In genomic region chr3:108486910-108487309, GRCh38 we compare ENCODE assay signal across 14 cellular contexts. TPM values are rescaled to one million over a fixed set of nuclear protein-coding genes. Genes with fewer than 3 reads are reported as not detected.
DNase-seq lines count a peak whose midpoint lies in the region; ATAC-seq and TF ChIP-seq lines count a peak whose summit lies in the region.
"Had no signal": no experiment of that assay in that cellular context is flagged by ENCODE, and none has a peak within 500 bp of the region (broad histone marks: within the 10 kb centered on the region; RNA-seq: fewer than 3 reads in every experiment).

No MANE protein-coding gene starts in this region.

- 14% methylated on average over 6 of the region's 6 CpGs for WGBS in SK-N-SH (ENCODE audit: low lambda C conversion rate)
- WGBS in psoas muscle, 3 donors, result 7 to 26% (median 16%) methylated on average over 6 of the region's 6 CpGs
- 18 to 24% methylated on average over 6 of the region's 6 CpGs for WGBS in tibial nerve, 2 donors

- no peaks in the 10 kb centered on the region for H3K79me2 ChIP-seq in SK-N-SH (ENCODE audit: insufficient read depth)

- peak overlapping the region; percentile 64 for H3K4me2 ChIP-seq in SK-N-SH

- H3K36me3 ChIP-seq in SK-N-SH (replicated peaks in 1 of 2; ENCODE audit: control insufficient read depth in 1 of 2, insufficient read depth in 2 of 2, low read length in 1 of 2) (no peaks in the 10 kb centered on the region), psoas muscle (ENCODE audit: insufficient read depth in 1 of 2, low read depth in 1 of 2) (no peaks in the 10 kb centered on the region), tibial nerve (no peaks in the 10 kb centered on the region), SJCRH30 (no peaks in the 10 kb centered on the region)
- H3K36me3 ChIP-seq: thyroid gland had no signal

- POLR2A ChIA-PET in HEK293T (lab: Yijun Ruan, JAX), result interaction anchor here (1.3 kb wide), 1 partner anchor 103 kb away, joined by 3 read pairs; the partner anchor contains the start of genes CIP2A and DZIP3
- POLR2A ChIA-PET in SK-N-SH (lab: Yijun Ruan, JAX), result interaction anchor here (1.1 to 1.5 kb wide), 2 partner anchors 46 to 103 kb away, joined by 3 to 4 read pairs; partner anchors contain the start of genes CIP2A and DZIP3

- H3K9me2 ChIP-seq in SK-N-SH, result no peaks in the 10 kb centered on the region

- intact Hi-C loops in psoas muscle (cut with DNase I), result loop anchor here (10.0 kb wide), 1 partner anchor 1252 kb away; no protein-coding TSS in a partner anchor

- peak; percentile 17 for DNase-seq in HEK293T (ENCODE audit: extremely low spot score)
- DNase-seq in SK-N-SH, result peak; percentile 45
- DNase-seq in globus pallidus (ENCODE audit: low spot score), result peak; percentile 75
- DNase-seq in psoas muscle, result peak; percentile 26 to 64
- DNase-seq in tibial nerve (ENCODE audit: low spot score in 2 of 2), result no peak
- DNase-seq in SJCRH30, result no peak
- DNase-seq: effector memory CD8-positive, alpha-beta T cell; NCI-H1092; thyroid gland had no signal

- no peak overlapping the region for H3K9ac ChIP-seq in SK-N-SH

- H3K27ac ChIP-seq in SK-N-SH (ENCODE audit: low read depth in 2 of 2, low read length in 1 of 2) (peak overlapping the region; percentile 36 to 76; a peak in 3 of 4 replicates), psoas muscle (no peak overlapping the region), tibial nerve (peak overlapping the region in 1 of 4 donors; percentile 37), SJCRH30 (no peak overlapping the region)
- H3K27ac ChIP-seq: thyroid gland had no signal

- 0 out of 2 replicates have a peak, but pooled peaks have one; percentile 6 for TF ChIP-seq RAD21 in SK-N-SH (IDR thresholded peaks at IDR 0.05; ENCODE audit: low read length)

- H3K9me3 ChIP-seq in SK-N-SH, result no peaks in the 10 kb centered on the region
- no peaks in the 10 kb centered on the region for H3K9me3 ChIP-seq in psoas muscle
- no peaks in the 10 kb centered on the region for H3K9me3 ChIP-seq in tibial nerve
- no peaks in the 10 kb centered on the region for H3K9me3 ChIP-seq in SJCRH30 (replicated peaks)
- H3K9me3 ChIP-seq: thyroid gland had no signal

- no peak for TF ChIP-seq POLR2A in tibial nerve (IDR thresholded peaks at IDR 0.05)

- H2AFZ ChIP-seq in SK-N-SH (ENCODE audit: low read depth), result peak overlapping the region; percentile 24; the same call in 1 of the 2 replicates

- no peak for TF ChIP-seq CTCF in SK-N-SH (IDR thresholded peaks at IDR 0.05)
- no peak for TF ChIP-seq CTCF in psoas muscle (IDR thresholded peaks at IDR 0.05)
- TF ChIP-seq CTCF in tibial nerve (IDR thresholded peaks at IDR 0.05), result no peak

- H3K4me1 ChIP-seq in SK-N-SH (ENCODE audit: control insufficient read depth in 1 of 2, insufficient read depth in 2 of 2, low read depth in 1 of 2, low read length in 1 of 2), result peaks cover 18 to 21% of the 10 kb centered on the region in 2 experiments
- H3K4me1 ChIP-seq in psoas muscle, result peaks cover 7% of the 10 kb centered on the region
- peaks cover 0 to 14% (median 0%) of the 10 kb centered on the region in 4 donors for H3K4me1 ChIP-seq in tibial nerve
- no peaks in the 10 kb centered on the region for H3K4me1 ChIP-seq in SJCRH30
- H3K4me1 ChIP-seq: thyroid gland had no signal

- CTCF ChIA-PET in HEK293T (lab: Yijun Ruan, JAX), result interaction anchor here (1.5 to 2.2 kb wide), 3 partner anchors 9 to 19 kb away, joined by 3 to 14 read pairs (median 5); no protein-coding TSS in a partner anchor
- CTCF ChIA-PET in SK-N-SH (lab: Yijun Ruan, JAX), result interaction anchor here (0.7 to 11.8 kb wide), 16 partner anchors 8 to 811 kb away, joined by 3 to 233 read pairs (median 6); partner anchors contain the start of gene MYH15

- no peaks in the 10 kb centered on the region for H3K27me3 ChIP-seq in SK-N-SH (ENCODE audit: insufficient read depth)
- H3K27me3 ChIP-seq in psoas muscle (ENCODE audit: insufficient read depth in 3 of 3, low read length in 2 of 3), result no peaks in the 10 kb centered on the region
- H3K27me3 ChIP-seq in tibial nerve, result no peaks in the 10 kb centered on the region
- H3K27me3 ChIP-seq in SJCRH30, result no peaks in the 10 kb centered on the region
- H3K27me3 ChIP-seq: thyroid gland had no signal

- ATAC-seq in psoas muscle (peak; percentile 91 to 98 (median 97)), GM21576 (IDR thresholded peaks at IDR 0.05; ENCODE audit: unreplicated experiment) (no peak), HG03520 (IDR thresholded peaks at IDR 0.05; ENCODE audit: unreplicated experiment) (no peak)
- ATAC-seq: activated CD4-positive, CD25-positive, alpha-beta regulatory T cell treated with anti-CD3 and anti-CD28 coated beads, Interleukin-2, amount 50 U/mL, for 24 hours; effector memory CD8-positive, alpha-beta T cell; GM12878 had no signal

- H3K4me3 ChIP-seq in SK-N-SH (ENCODE audit: low read depth in 2 of 2, low read length in 1 of 2) (no peak overlapping the region), psoas muscle (peak overlapping the region; percentile 15), tibial nerve (peak overlapping the region in 2 of 4 donors; percentile 6 to 11), SJCRH30 (no peak overlapping the region)
- H3K4me3 ChIP-seq: GM12878, skin epidermis, thyroid gland had no signal

- H4K20me1 ChIP-seq in SK-N-SH (ENCODE audit: insufficient read depth), result no peaks in the 10 kb centered on the region

- H3F3A ChIP-seq in SK-N-SH (replicated peaks; ENCODE audit: insufficient read depth), result peaks cover 18% of the 10 kb centered on the region

- TF ChIP-seq EP300 in SK-N-SH (IDR thresholded peaks at IDR 0.05; ENCODE audit: borderline replicate concordance in 1 of 2, low read depth in 1 of 2, low read length in 1 of 2) (peak; percentile 80 to 97; a peak in 3 of 4 replicates), tibial nerve (IDR thresholded peaks at IDR 0.05) (no peak)

TF ChIP-seq in HEK293T, 16 proteins besides CTCF, POLR2A, EP300 and RAD21:
- TF ChIP-seq PKNOX1 (IDR thresholded peaks at IDR 0.05) (peak; percentile 83), NFRKB (IDR thresholded peaks at IDR 0.05) (no peak; the same call in 1 of the 2 replicates)
TF ChIP-seq in HEK293T: peak in this region for 1.

TF ChIP-seq in SK-N-SH, 30 proteins besides CTCF, POLR2A, EP300 and RAD21 (continues in another document):
- TF ChIP-seq RCOR1 (IDR thresholded peaks at IDR 0.05; ENCODE audit: low read length), result peak; percentile 87
- TF ChIP-seq FOSL2 (IDR thresholded peaks at IDR 0.05; ENCODE audit: borderline replicate concordance, low read depth), result peak; percentile 47; the same call in 1 of the 2 replicates
- TF ChIP-seq CHD2 (IDR thresholded peaks at IDR 0.05; ENCODE audit: low read length, partially characterized antibody), result peak; percentile 82
- no peak for TF ChIP-seq USF2 (IDR thresholded peaks at IDR 0.05; ENCODE audit: borderline replicate concordance, low read depth, low read length)
- peak; percentile 82 for TF ChIP-seq GATA2 (CRISPR knock-in tag; IDR thresholded peaks at IDR 0.05)
- TF ChIP-seq ZBTB33 (IDR thresholded peaks at IDR 0.05; ENCODE audit: borderline replicate concordance, low read depth), result no peak
- peak; percentile 96 for TF ChIP-seq TCF12 (IDR thresholded peaks at IDR 0.05)
- peak; percentile 79 for TF ChIP-seq USF1 (IDR thresholded peaks at IDR 0.05; ENCODE audit: borderline replicate concordance, low read depth)
- TF ChIP-seq NRF1 (IDR thresholded peaks at IDR 0.05; ENCODE audit: low read depth, low read length), result no peak
- no peak for TF ChIP-seq SMC3 (IDR thresholded peaks at IDR 0.05; ENCODE audit: low read depth, low read length)
- TF ChIP-seq PBX3 (IDR thresholded peaks at IDR 0.05), result peak; percentile 98

RNA-seq across cellular contexts. Expression of gene MYH15, which starts 23.5 kb away (rescaled TPM):
- polyA plus RNA-seq in SK-N-SH (2012; rRNA removed) (2.1 and 3.2 TPM in 2 replicates), psoas muscle (under 1 TPM; 0.01 to 0.08 (median 0.06) TPM)
- polyA plus RNA-seq in SK-N-SH (2012; cell fraction: cytosol; rRNA removed), result 2.8 and 2.9 TPM in 2 replicates
- 2.0 and 3.2 TPM in 2 replicates for polyA plus RNA-seq in SK-N-SH (2012; cell fraction: nucleus; rRNA removed)
- total RNA-seq in psoas muscle (under 1 TPM; 0.08 to 0.67 (median 0.20) TPM), tibial nerve (under 1 TPM in 2 of 4 donors, not detected in 2; under 0.01 to 0.22 TPM)
- 0.08 and 0.14 TPM in 2 replicates for total RNA-seq in SJCRH30 (2014; rRNA removed; shearing (Covaris generic))

Comparison
In these comparisons a context has a peak if more than half of its experiments do, and no peak if none do; other contexts are left out.
1. DNase-seq: peak in HEK293T (single experiment), SK-N-SH (single experiment), globus pallidus (single experiment) and psoas muscle (2 of 2); none in tibial nerve (0 of 2) and SJCRH30 (0 of 2).
2. H3K27ac ChIP-seq: peak in SK-N-SH (2 of 2); none in psoas muscle (single experiment) and SJCRH30 (single experiment).
3. ATAC-seq: peak in psoas muscle (4 of 4); none in GM21576 (single experiment) and HG03520 (single experiment).